Comparison of ENCODE assay signal across 7 cellular contexts in genomic region chr14:54624005-54624358, GRCh38. TPM values are rescaled to one million over a fixed set of nuclear protein-coding genes. Genes with fewer than 3 reads are reported as not detected.
DNase-seq lines count a peak whose midpoint lies in the region; ATAC-seq and TF ChIP-seq lines count a peak whose summit lies in the region.
"Not testable (repeated sequence)": the region's sequence is repeated elsewhere in the genome, so short reads cannot be mapped to it uniquely, and the experiment has no call there.

No MANE protein-coding gene starts in this region.

- peak overlapping the region; percentile 14 for H3K27ac Mint-ChIP-seq in activated naive CD4-positive, alpha-beta T cell treated with anti-CD3 and anti-CD28 coated beads, Interleukin-2, amount 50 U/mL, for 24 hours
- H3K27ac Mint-ChIP-seq in chondrocyte (ENCODE audit: unreplicated experiment), result peak overlapping the region; percentile 90
- peak overlapping the region; percentile 7 for H3K27ac Mint-ChIP-seq in mesothelial cell of epicardium
- H3K27ac Mint-ChIP-seq in type B pancreatic cell, result peak overlapping the region; percentile 91

- H3K27ac ChIP-seq in SJSA1 (peak overlapping the region; percentile 72), gastrocnemius medialis (peak overlapping the region; percentile 33 to 85 (median 78))

- not testable (repeated sequence) for H3K4me3 Mint-ChIP-seq in activated naive CD4-positive, alpha-beta T cell treated with anti-CD3 and anti-CD28 coated beads, Interleukin-2, amount 50 U/mL, for 24 hours; chondrocyte (ENCODE audit: unreplicated experiment); mesothelial cell of epicardium
- H3K4me3 Mint-ChIP-seq in type B pancreatic cell, result peak overlapping the region; percentile 9

- H3K36me3 ChIP-seq in SJSA1, gastrocnemius medialis: not testable (repeated sequence)

- not testable (repeated sequence) for ATAC-seq in gastrocnemius medialis

- H3K27me3 Mint-ChIP-seq in activated naive CD4-positive, alpha-beta T cell treated with anti-CD3 and anti-CD28 coated beads, Interleukin-2, amount 50 U/mL, for 24 hours; chondrocyte (ENCODE audit: low read depth); mesothelial cell of epicardium (ENCODE audit: low read depth); type B pancreatic cell: not testable (repeated sequence)

- intact Hi-C loops in gastrocnemius medialis (cut with DNase I; ENCODE audit: low total_unique reads), result not testable (repeated sequence)

- DNase-seq in NCI-H2227 (lab: John Stamatoyannopoulos, UW; ENCODE audit: unreplicated experiment), result peak; percentile 56
- not testable (repeated sequence) for DNase-seq in SJSA1 (ENCODE audit: low read depth in 1 of 2, low spot score in 2 of 2); chondrocyte (ENCODE audit: low spot score); mesothelial cell of epicardium (ENCODE audit: low spot score in 2 of 2, unreplicated experiment in 2 of 2); gastrocnemius medialis; type B pancreatic cell (ENCODE audit: extremely low spot score, unreplicated experiment)

- H3K4me1 ChIP-seq in SJSA1 (replicated peaks), result peaks cover 82% of the 10 kb centered on the region
- H3K4me1 ChIP-seq in gastrocnemius medialis, result peaks cover 59 to 63% of the 10 kb centered on the region in 2 donors

- H3K9me3 ChIP-seq in SJSA1 (replicated peaks); gastrocnemius medialis: not testable (repeated sequence)

- H3K27me3 ChIP-seq in SJSA1 (replicated peaks); gastrocnemius medialis: not testable (repeated sequence)

- H3K36me3 Mint-ChIP-seq in activated naive CD4-positive, alpha-beta T cell treated with anti-CD3 and anti-CD28 coated beads, Interleukin-2, amount 50 U/mL, for 24 hours; chondrocyte (ENCODE audit: low read depth); mesothelial cell of epicardium; type B pancreatic cell: not testable (repeated sequence)

- H3K4me1 Mint-ChIP-seq in activated naive CD4-positive, alpha-beta T cell treated with anti-CD3 and anti-CD28 coated beads, Interleukin-2, amount 50 U/mL, for 24 hours, result peaks cover 47% of the 10 kb centered on the region
- peaks cover 73% of the 10 kb centered on the region for H3K4me1 Mint-ChIP-seq in chondrocyte (ENCODE audit: low read depth)
- H3K4me1 Mint-ChIP-seq in mesothelial cell of epicardium, result peaks cover 56% of the 10 kb centered on the region
- H3K4me1 Mint-ChIP-seq in type B pancreatic cell (ENCODE audit: unreplicated experiment), result peaks cover 60% of the 10 kb centered on the region

- not testable (repeated sequence) for TF ChIP-seq CTCF in chondrocyte (IDR thresholded peaks at IDR 0.05); mesothelial cell of epicardium (IDR thresholded peaks at IDR 0.05; ENCODE audit: unreplicated experiment); gastrocnemius medialis (IDR thresholded peaks at IDR 0.05 in 4 of 5, conservative IDR thresholded peaks at IDR 0.05 in 1 of 5); type B pancreatic cell (conservative IDR thresholded peaks at IDR 0.05)

- in situ Hi-C loops in gastrocnemius medialis (cut with MboI; ENCODE audit: low sequenced_read_pairs in 4 of 4), result not testable (repeated sequence)

- H3K9me3 Mint-ChIP-seq in activated naive CD4-positive, alpha-beta T cell treated with anti-CD3 and anti-CD28 coated beads, Interleukin-2, amount 50 U/mL, for 24 hours; chondrocyte (ENCODE audit: low read depth); mesothelial cell of epicardium; type B pancreatic cell: not testable (repeated sequence)

- not testable (repeated sequence) for H3K4me3 ChIP-seq in SJSA1, gastrocnemius medialis

- TF ChIP-seq POLR2A in gastrocnemius medialis (IDR thresholded peaks at IDR 0.05), result not testable (repeated sequence)

RNA-seq across cellular contexts. Expression of gene SAMD4A, which starts 57.1 kb away (rescaled TPM):
- 22.5 and 31.6 TPM in 2 replicates for total RNA-seq in SJSA1 (2014; rRNA removed; shearing (Covaris generic))
- total RNA-seq in chondrocyte (53.3 to 59.3 TPM (median 57.0 TPM) in 3 replicates), mesothelial cell of epicardium (27.8 to 30.0 TPM (median 29.6 TPM) in 3 replicates), gastrocnemius medialis (10 to 100 TPM; 26.4 to 48.0 (median 42.2) TPM), type B pancreatic cell (ENCODE audit: low replicate concordance) (14.4 and 23.0 TPM in 2 replicates)

Comparison
In these comparisons a context has a peak if more than half of its experiments do, and no peak if none do; other contexts are left out.
1. H3K27ac Mint-ChIP-seq: peak in every context shown above with its lines; median percentile 91 in type B pancreatic cell; 90 in chondrocyte; 14 in activated naive CD4-positive, alpha-beta T cell treated with anti-CD3 and anti-CD28 coated beads, Interleukin-2, amount 50 U/mL, for 24 hours; 7 in mesothelial cell of epicardium.